ENCODE assay signal across 16 cellular contexts in genomic region chr5:14313986-14314690, GRCh38.
A peak's percentile ranks its signal among the peaks of the same experiment; 100 is the strongest.
DNase-seq lines count a peak whose midpoint lies in the region; TF ChIP-seq lines count a peak whose summit lies in the region.
"Had no signal": no experiment of that assay in that cellular context is flagged by ENCODE, and none has a peak within 500 bp of the region (broad histone marks: within the 10 kb centered on the region; RNA-seq: fewer than 3 reads in every experiment).

No MANE protein-coding gene starts in this region.

- peaks cover 34% of the 10 kb centered on the region for H3K4me1 Mint-ChIP-seq in chondrocyte (ENCODE audit: low read depth)
- peaks cover 55% of the 10 kb centered on the region for H3K4me1 Mint-ChIP-seq in nephron
- H3K4me1 Mint-ChIP-seq: CD4-positive, alpha-beta memory T cell had no signal

- H3K9me3 ChIP-seq in GM23248 (ENCODE audit: low read depth) (no peaks in the 10 kb centered on the region), PC-9 (ENCODE audit: insufficient read depth, low read depth) (no peaks in the 10 kb centered on the region)
- H3K9me3 ChIP-seq: A549 had no signal

- no peak overlapping the region for H3K9ac ChIP-seq in GM23248

- in situ Hi-C loops in GM23248 (cut with MboI), result no loop called here

- no peak for DNase-seq in GM23248
- DNase-seq in PC-9, result no peak
- DNase-seq in chondrocyte (ENCODE audit: low spot score), result no peak
- DNase-seq in LoVo (ENCODE audit: low spot score), result no peak
- no peak for DNase-seq in NCI-H226
- no peak for DNase-seq in NCI-H2227 treated with DMSO at 0.1 percent for 48 hours (lab: John Stamatoyannopoulos, UW)
- no peak for DNase-seq in NCI-H1105 (lab: John Stamatoyannopoulos, UW)
- DNase-seq: CD4-positive, alpha-beta memory T cell; DMS53; KBM-7; NCI-H1436; NCI-H1930; NCI-H446 treated with DMSO at 0.1 percent for 48 hours; NCI-H774 had no signal

- H3K27ac Mint-ChIP-seq in chondrocyte (ENCODE audit: unreplicated experiment) (peak overlapping the region; percentile 54), nephron (peak overlapping the region in 2 of 3 experiments; percentile 67 to 83)
- H3K27ac Mint-ChIP-seq: CD4-positive, alpha-beta memory T cell had no signal

- H3K79me2 ChIP-seq in GM23248 (ENCODE audit: insufficient read depth) (peaks cover 100% of the 10 kb centered on the region), PC-9 (ENCODE audit: low read depth) (peaks cover 13% of the 10 kb centered on the region; the same call in 1 of the 2 replicates)

- no peaks in the 10 kb centered on the region for H3K9me2 ChIP-seq in GM23248 (ENCODE audit: insufficient read depth)
- no peaks in the 10 kb centered on the region for H3K9me2 ChIP-seq in PC-9 (ENCODE audit: insufficient read depth)

- H3F3A ChIP-seq in GM23248 (ENCODE audit: insufficient read depth) (peaks cover 88% of the 10 kb centered on the region), PC-9 (ENCODE audit: insufficient read depth, low read depth) (peaks cover 14% of the 10 kb centered on the region)

- TF ChIP-seq CTCF in PC-9 (conservative IDR thresholded peaks at IDR 0.05) (no peak), chondrocyte (IDR thresholded peaks at IDR 0.05) (no peak), nephron (IDR thresholded peaks at IDR 0.05; ENCODE audit: unreplicated experiment in 3 of 3) (no peak)

- H3K27me3 ChIP-seq in GM23248 (replicated peaks; ENCODE audit: insufficient read depth) (no peaks in the 10 kb centered on the region), PC-9 (ENCODE audit: insufficient read depth, low read depth) (no peaks in the 10 kb centered on the region)

- H3K36me3 Mint-ChIP-seq in chondrocyte (ENCODE audit: low read depth) (peaks cover 36% of the 10 kb centered on the region), nephron (ENCODE audit: low read depth) (peaks cover 68% of the 10 kb centered on the region)

- 62 to 66% methylated on average over 4 of the region's 4 CpGs for WGBS in GM23248 (ENCODE audit: low coverage in 1 of 2, low lambda C conversion rate in 2 of 2, missing lambda C conversion rate in 2 of 2), 2 experiments

- CTCF ChIA-PET in PC-9 (lab: Charles Lee), result no interaction called here

- H3K9me3 Mint-ChIP-seq in chondrocyte (ENCODE audit: low read depth), result no peaks in the 10 kb centered on the region
- no peaks in the 10 kb centered on the region for H3K9me3 Mint-ChIP-seq in nephron

- no peak overlapping the region for H3K4me3 ChIP-seq in GM23248
- H3K4me3 ChIP-seq in PC-9, result no peak overlapping the region
- H3K4me3 ChIP-seq: A549 had no signal

- 0 out of 2 replicates have a peak overlapping the region, but pooled peaks have one; percentile 14 for H3K27ac ChIP-seq in GM23248
- H3K27ac ChIP-seq in PC-9, result 0 out of 2 replicates have a peak overlapping the region, but pooled peaks have one; percentile 33
- H3K27ac ChIP-seq: A549 had no signal

- H4K20me1 ChIP-seq in GM23248 (ENCODE audit: insufficient read depth) (peaks cover 10% of the 10 kb centered on the region; the same call in 1 of the 2 replicates), PC-9 (ENCODE audit: insufficient read depth) (peaks cover 9% of the 10 kb centered on the region)

- intact Hi-C loops in PC-9 (cut with micrococcal nuclease; ENCODE audit: unreplicated experiment), result no loop called here

- no TSS peak for BruUV-seq in PC-9 (replicated peaks; lab: Mats Ljungman, UMichigan)

- H2AFZ ChIP-seq in GM23248 (no peak overlapping the region), PC-9 (no peak overlapping the region)

- H3K4me1 ChIP-seq in GM23248 (ENCODE audit: insufficient read depth) (no peaks in the 10 kb centered on the region), PC-9 (replicated peaks; ENCODE audit: insufficient read depth) (no peaks in the 10 kb centered on the region)
- H3K4me1 ChIP-seq: A549 had no signal

- no peak overlapping the region for H3K4me2 ChIP-seq in GM23248 (ENCODE audit: unreplicated experiment)
- H3K4me2 ChIP-seq in PC-9, result no peak overlapping the region
- H3K4me2 ChIP-seq: A549 had no signal

- H3K4me3 Mint-ChIP-seq in chondrocyte (ENCODE audit: unreplicated experiment), result no peak overlapping the region
- H3K4me3 Mint-ChIP-seq in nephron, result no peak overlapping the region
- H3K4me3 Mint-ChIP-seq: CD4-positive, alpha-beta memory T cell had no signal

- H3K27me3 Mint-ChIP-seq in chondrocyte (ENCODE audit: low read depth) (no peaks in the 10 kb centered on the region), nephron (ENCODE audit: low read depth) (no peaks in the 10 kb centered on the region)

- peaks cover 95% of the 10 kb centered on the region for H3K36me3 ChIP-seq in GM23248 (ENCODE audit: low read depth)
- peaks cover 36% of the 10 kb centered on the region for H3K36me3 ChIP-seq in PC-9 (ENCODE audit: low read depth)

- POLR2A ChIA-PET in PC-9 (lab: Charles Lee; ENCODE audit: unreplicated experiment), result interaction anchor here (0.6 kb wide), 1 partner anchor 282 kb away, joined by 6 read pairs; no protein-coding TSS in a partner anchor
